Comparison of ENCODE assay signal across 11 cellular contexts in genomic region chr12:107727742-107728141, GRCh38. TPM values are rescaled to one million over a fixed set of nuclear protein-coding genes. Genes with fewer than 3 reads are reported as not detected.
"Had no signal": no experiment of that assay in that cellular context is flagged by ENCODE, and none has a peak within 500 bp of the region (broad histone marks: within the 10 kb centered on the region; RNA-seq: fewer than 3 reads in every experiment).

No MANE protein-coding gene starts in this region.

RNA-seq across cellular contexts. Expression of gene ASCL4, which starts 46.8 kb away (rescaled TPM):
- total RNA-seq: stomach, temporal lobe, thoracic aorta, thyroid gland, transverse colon, upper lobe of left lung, upper lobe of right lung, ureter, urinary bladder, uterus, vagina had no signal
- polyA plus RNA-seq: urinary bladder had no signal
